ENCODE assay signal across 9 cellular contexts in genomic region chr9:115209601-115210306, GRCh38.
A peak's percentile ranks its signal among the peaks of the same experiment; 100 is the strongest.
DNase-seq lines count a peak whose midpoint lies in the region; ATAC-seq, FAIRE-seq and TF ChIP-seq lines count a peak whose summit lies in the region.
"Had no signal": no experiment of that assay in that cellular context is flagged by ENCODE, and none has a peak within 500 bp of the region (broad histone marks: within the 10 kb centered on the region; RNA-seq: fewer than 3 reads in every experiment).

No MANE protein-coding gene starts in this region.

- FAIRE-seq in GM18507 (lab: Jason Lieb, UNC) = peak; percentile 64

- H3K4me3 ChIP-seq in fibroblast of the aortic adventitia (ENCODE audit: low read depth, low read length) (no peak overlapping the region), MG63 (no peak overlapping the region), testis (no peak overlapping the region), spleen (no peak overlapping the region)

- no peaks in the 10 kb centered on the region for H3K9me3 ChIP-seq in MG63
- no peaks in the 10 kb centered on the region for H3K9me3 ChIP-seq in testis
- H3K9me3 ChIP-seq in spleen = no peaks in the 10 kb centered on the region

- TF ChIP-seq POLR2A in testis (IDR thresholded peaks at IDR 0.05) (no peak), spleen (IDR thresholded peaks at IDR 0.05) (no peak)

- 30 to 32% methylated on average over 2 of the region's 2 CpGs for WGBS in testis, 2 donors
- WGBS in spleen, 5 donors = 28 to 53% (median 42%) methylated on average over 2 of the region's 2 CpGs

- H3K36me3 Mint-ChIP-seq in CD14-positive monocyte = no peaks in the 10 kb centered on the region

- H3K27ac Mint-ChIP-seq in CD14-positive monocyte = no peak overlapping the region

- H3K4me3 Mint-ChIP-seq in CD14-positive monocyte = no peak overlapping the region

- H3K9me3 Mint-ChIP-seq in CD14-positive monocyte = no peaks in the 10 kb centered on the region

- H3K36me3 ChIP-seq in MG63 (no peaks in the 10 kb centered on the region), testis (ENCODE audit: low read depth, missing control alignments) (no peaks in the 10 kb centered on the region), spleen (no peaks in the 10 kb centered on the region)

- TF ChIP-seq CTCF in fibroblast of the aortic adventitia (IDR thresholded peaks at IDR 0.05; ENCODE audit: insufficient read depth, low read length) (no peak), testis (IDR thresholded peaks at IDR 0.05) (no peak), spleen (IDR thresholded peaks at IDR 0.05 in 8 of 11, conservative IDR thresholded peaks at IDR 0.05 in 3 of 11) (no peak), CD14-positive monocyte (IDR thresholded peaks at IDR 0.05) (no peak)

- no peaks in the 10 kb centered on the region for H3K4me1 Mint-ChIP-seq in CD14-positive monocyte

- ATAC-seq in GM21447 (IDR thresholded peaks at IDR 0.05; ENCODE audit: unreplicated experiment) = peak; percentile 40
- peak; percentile 64 for ATAC-seq in HG03442 (IDR thresholded peaks at IDR 0.05; ENCODE audit: unreplicated experiment)

- intact Hi-C loops in testis (cut with DNase I; ENCODE audit: low total_unique reads) (no loop called here), spleen (cut with DNase I; ENCODE audit: low total_unique reads) (no loop called here), CD14-positive monocyte (cut with micrococcal nuclease) (no loop called here)

- H3K4me1 ChIP-seq in testis (no peaks in the 10 kb centered on the region), spleen (peaks cover 0 to 46% (median 11%) of the 10 kb centered on the region in 6 donors)

- DNase-seq in GM18507 (ENCODE audit: extremely low spot score, insufficient read length, low read depth) (no peak), fibroblast of the aortic adventitia (ENCODE audit: low read depth) (peak; percentile 22), MG63 (no peak), testis (no peak), spleen (no peak), CD14-positive monocyte (ENCODE audit: low spot score) (no peak)
- DNase-seq: hypothalamus had no signal

- H3K27me3 ChIP-seq in MG63 (no peaks in the 10 kb centered on the region), testis (no peaks in the 10 kb centered on the region), spleen (replicated peaks in 1 of 7) (no peaks in the 10 kb centered on the region)

- no peak overlapping the region for H3K27ac ChIP-seq in testis
- H3K27ac ChIP-seq in spleen = no peak overlapping the region

- H3K27me3 Mint-ChIP-seq in CD14-positive monocyte (ENCODE audit: low read depth in 3 of 3) = peaks cover 0 to 1% (median 1%) of the 10 kb centered on the region in 3 donors
